In genomic region chr12:123532808-123533649, GRCh38 we compare ENCODE assay signal across 2 cellular contexts.
A peak's percentile ranks its signal among the peaks of the same experiment; 100 is the strongest.
TF ChIP-seq lines count a peak whose summit lies in the region.

No MANE protein-coding gene starts in this region.

TF ChIP-seq in HCT116, 20 proteins besides CTCF, POLR2A, EP300 and RAD21:
- TF ChIP-seq, protein P1, sequence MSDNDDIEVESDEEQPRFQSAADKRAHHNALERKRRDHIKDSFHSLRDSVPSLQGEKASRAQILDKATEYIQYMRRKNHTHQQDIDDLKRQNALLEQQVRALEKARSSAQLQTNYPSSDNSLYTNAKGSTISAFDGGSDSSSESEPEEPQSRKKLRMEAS (IDR thresholded peaks at IDR 0.05): peak; percentile 85
- TF ChIP-seq ZFX (IDR thresholded peaks at IDR 0.05) (peak; percentile 47), ATF3 (IDR thresholded peaks at IDR 0.05) (no peak)

TF ChIP-seq in H1, 55 proteins besides CTCF, POLR2A, EP300 and RAD21:
- peak; percentile 72; the same call in 1 of the 2 replicates for TF ChIP-seq E2F6 (IDR thresholded peaks at IDR 0.05)
- peak in 1 of 2 experiments; percentile 93; a peak in 1 of 4 replicates for TF ChIP-seq HDAC2 (IDR thresholded peaks at IDR 0.05; ENCODE audit: borderline replicate concordance in 1 of 2, low read depth in 2 of 2, low read length in 2 of 2)
- peak; percentile 29; the same call in 1 of the 2 replicates for TF ChIP-seq RBBP5 (IDR thresholded peaks at IDR 0.05; ENCODE audit: borderline replicate concordance, low read depth, low read length)
- no peak for TF ChIP-seq GABPA (IDR thresholded peaks at IDR 0.05; ENCODE audit: borderline replicate concordance, insufficient read depth, low read length)
- TF ChIP-seq POLR2AphosphoS5 (IDR thresholded peaks at IDR 0.05; ENCODE audit: low read depth, low read length): peak; percentile 57; the same call in 1 of the 2 replicates
- TF ChIP-seq, protein P1 (IDR thresholded peaks at IDR 0.05): peak; percentile 90
- TF ChIP-seq ASH2L (IDR thresholded peaks at IDR 0.05; ENCODE audit: low read length): peak; percentile 55
- no peak; the same call in 1 of the 2 replicates for TF ChIP-seq PHF8 (conservative IDR thresholded peaks at IDR 0.05; ENCODE audit: low read depth, low read length)
- peak; percentile 85 for TF ChIP-seq KDM4A (IDR thresholded peaks at IDR 0.05; ENCODE audit: low read depth, low read length, severe bottlenecking)
- TF ChIP-seq KDM1A (IDR thresholded peaks at IDR 0.05; ENCODE audit: borderline replicate concordance, low read length): peak; percentile 97
- peak; percentile 27; the same call in 1 of the 2 replicates for TF ChIP-seq YY1 (IDR thresholded peaks at IDR 0.05; ENCODE audit: low read depth, low read length)
- no peak for TF ChIP-seq RXRA (IDR thresholded peaks at IDR 0.05; ENCODE audit: insufficient read depth, low read depth, low read length)
- TF ChIP-seq CREB1 (IDR thresholded peaks at IDR 0.05): peak; percentile 77
TF ChIP-seq in H1: peak in this region for 10.
